16 cellular contexts compared by ENCODE assay signal in the genomic region with DNA sequence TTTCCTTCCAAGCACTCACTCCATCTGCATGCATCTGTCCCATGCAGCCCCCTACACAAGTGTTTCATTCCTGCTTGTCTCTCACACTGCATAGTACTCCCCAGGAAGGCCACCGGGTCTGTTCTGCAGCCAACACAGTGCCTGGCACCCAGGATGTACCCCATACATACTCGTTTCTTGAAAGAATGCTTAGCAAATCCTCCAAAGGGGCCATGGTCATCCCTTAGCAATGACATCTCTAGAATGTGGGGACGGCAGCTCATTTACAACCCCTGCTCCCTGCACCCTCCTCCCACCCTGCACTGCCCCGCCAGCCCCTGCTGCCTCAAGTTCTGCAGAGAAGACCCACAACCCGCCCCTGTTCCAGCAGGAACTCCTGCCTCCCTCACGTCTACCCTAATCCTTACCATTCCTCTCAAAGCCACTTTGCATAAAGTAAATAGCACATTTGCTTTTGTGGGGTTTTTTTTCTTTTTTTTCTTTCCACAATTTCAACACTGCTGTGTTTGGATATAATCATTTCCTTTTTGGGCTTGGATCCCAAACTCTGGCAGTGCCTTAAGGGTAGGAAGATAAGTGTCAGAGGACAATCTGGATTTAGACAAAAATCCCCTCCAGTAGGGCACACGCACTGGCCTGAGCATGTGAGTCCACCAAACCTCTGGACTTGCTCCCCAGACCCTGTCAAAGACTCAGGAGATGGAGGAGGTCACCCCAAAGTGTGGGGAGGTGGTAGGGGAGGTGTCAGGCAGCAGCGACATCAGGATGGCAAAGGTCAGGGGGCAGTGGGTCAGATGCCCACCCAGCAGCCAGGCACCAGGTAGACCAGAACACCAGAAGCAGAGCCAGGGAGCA.
"Had no signal": no experiment of that assay in that cellular context is flagged by ENCODE, and none has a peak within 500 bp of the region (broad histone marks: within the 10 kb centered on the region; RNA-seq: fewer than 3 reads in every experiment).

No MANE protein-coding gene starts in this region.

- H3K4me3 ChIP-seq: colonic mucosa, gastroesophageal sphincter, mucosa of descending colon, tibial nerve, vagina had no signal

- DNase-seq: activated naive CD4-positive, alpha-beta T cell treated with anti-CD3 and anti-CD28 coated beads for 36 hours; activated naive CD8-positive, alpha-beta T cell treated with anti-CD3 and anti-CD28 coated beads, Interleukin-2, amount 50 U/mL, for 24 hours; caudate nucleus; colonic mucosa; naive thymus-derived CD4-positive, alpha-beta T cell; stimulated activated CD4-positive, alpha-beta T cell treated with anti-CD3 and anti-CD28 coated beads, Interleukin-15, amount 100 ng/mL, for 24 hours; stimulated activated CD4-positive, alpha-beta T cell treated with anti-CD3 and anti-CD28 coated beads, Interleukin-4, amount 100 ng/mL, for 1 hour; stimulated activated naive CD4-positive, alpha-beta T cell; substantia nigra; T-cell; T-helper 9 cell had no signal

- H3K4me1 ChIP-seq: colonic mucosa, gastroesophageal sphincter, tibial nerve, vagina had no signal

- H3K9me3 ChIP-seq: colonic mucosa, gastroesophageal sphincter, mucosa of descending colon, neutrophil, tibial nerve, vagina had no signal

- H3K36me3 ChIP-seq: colonic mucosa, gastroesophageal sphincter, neutrophil, tibial nerve, vagina had no signal

- ATAC-seq: activated naive CD8-positive, alpha-beta T cell treated with anti-CD3 and anti-CD28 coated beads, Interleukin-2, amount 50 U/mL, for 24 hours; gastroesophageal sphincter; naive thymus-derived CD4-positive, alpha-beta T cell; T-cell had no signal

- H3K27me3 ChIP-seq: colonic mucosa, vagina had no signal

- H3K27ac ChIP-seq: colonic mucosa, gastroesophageal sphincter, neutrophil, tibial nerve, vagina had no signal
